Comparison of ENCODE assay signal across 10 cellular contexts in the genomic region with DNA sequence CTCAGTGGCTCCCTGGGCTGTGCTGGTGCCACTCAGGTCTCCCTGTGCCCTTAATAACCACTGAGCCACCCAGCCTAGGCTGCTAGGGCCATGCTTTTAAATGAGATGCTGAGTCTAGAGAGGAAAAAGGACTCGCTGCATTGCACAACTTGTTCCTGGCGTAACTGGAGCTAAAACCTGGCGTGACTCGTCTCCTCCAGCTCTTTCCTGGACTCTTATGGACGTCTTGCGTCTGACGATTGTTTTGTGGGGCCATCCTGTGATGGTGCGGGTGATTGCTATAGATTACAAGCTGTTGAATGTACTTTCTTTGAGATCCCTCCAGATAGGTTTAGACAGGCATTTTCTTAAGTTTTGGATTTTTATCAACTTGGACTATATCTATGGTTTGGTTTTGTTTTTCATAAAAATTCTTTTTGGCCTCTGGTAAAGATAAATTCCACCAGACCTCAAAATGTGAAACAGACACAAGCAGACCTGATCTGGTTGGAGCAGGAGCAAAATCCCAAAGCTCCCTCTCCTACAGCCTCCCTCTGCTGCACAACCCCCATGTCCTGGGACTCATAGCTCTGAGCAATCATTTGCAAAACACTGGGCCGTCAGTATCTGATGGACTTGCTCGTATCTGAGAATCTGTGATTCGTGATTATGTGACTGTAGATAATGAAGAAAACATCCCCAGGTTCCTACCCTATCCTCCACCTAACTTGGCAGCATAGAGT.
DNase-seq lines count a peak whose midpoint lies in the region; ATAC-seq and TF ChIP-seq lines count a peak whose summit lies in the region.
"Had no signal": no experiment of that assay in that cellular context is flagged by ENCODE, and none has a peak within 500 bp of the region (broad histone marks: within the 10 kb centered on the region; RNA-seq: fewer than 3 reads in every experiment).

No MANE protein-coding gene starts in this region.

- no peaks in the 10 kb centered on the region for H3K27me3 Mint-ChIP-seq in progenitor cell of endocrine pancreas

- no peak overlapping the region for H3K27ac Mint-ChIP-seq in progenitor cell of endocrine pancreas
- H3K27ac Mint-ChIP-seq: activated B cell treated with CpG ODN at 0.5 μM for 24 hours had no signal

- no peaks in the 10 kb centered on the region for H3K4me1 ChIP-seq in parathyroid adenoma

- H2AFZ ChIP-seq in parathyroid adenoma: no peak overlapping the region

- H3K27ac ChIP-seq in parathyroid adenoma: peak overlapping the region; percentile 79

- H3K79me2 ChIP-seq in parathyroid adenoma: no peaks in the 10 kb centered on the region

- H3K4me2 ChIP-seq in parathyroid adenoma (ENCODE audit: low read length): no peak overlapping the region

- H3K36me3 ChIP-seq in parathyroid adenoma (ENCODE audit: control insufficient read depth, insufficient read depth, low read length): no peaks in the 10 kb centered on the region

- H3K4me3 Mint-ChIP-seq in progenitor cell of endocrine pancreas (ENCODE audit: low read depth): no peak overlapping the region
- H3K4me3 Mint-ChIP-seq: activated B cell treated with CpG ODN at 0.5 μM for 24 hours had no signal

- no peak overlapping the region for H3K9ac ChIP-seq in parathyroid adenoma

- peak overlapping the region; percentile 37 for H3K4me3 ChIP-seq in WI38 (ENCODE audit: low read depth, low read length)
- H3K4me3 ChIP-seq in fibroblast of villous mesenchyme (ENCODE audit: low read depth, low read length): no peak overlapping the region
- no peak overlapping the region for H3K4me3 ChIP-seq in parathyroid adenoma (ENCODE audit: low read depth, low read length)

- H3K36me3 Mint-ChIP-seq in progenitor cell of endocrine pancreas (ENCODE audit: insufficient read depth): peaks cover 6% of the 10 kb centered on the region

- no peaks in the 10 kb centered on the region for H3K4me1 Mint-ChIP-seq in progenitor cell of endocrine pancreas (ENCODE audit: low read depth)

- H3K9me3 ChIP-seq in parathyroid adenoma (ENCODE audit: control insufficient read depth, low read length): no peaks in the 10 kb centered on the region

- ATAC-seq in HG03565 (IDR thresholded peaks at IDR 0.05; ENCODE audit: unreplicated experiment): no peak

- peaks cover 6% of the 10 kb centered on the region for H3K9me3 Mint-ChIP-seq in progenitor cell of endocrine pancreas (ENCODE audit: low read depth)
- H3K9me3 Mint-ChIP-seq: activated B cell treated with CpG ODN at 0.5 μM for 24 hours had no signal

- DNase-seq in AG08396 (ENCODE audit: low spot score) (peak; percentile 57), fibroblast of villous mesenchyme (ENCODE audit: low read depth) (peak; percentile 96), UCSD-AML1 (lab: John Stamatoyannopoulos, UW; ENCODE audit: unreplicated experiment) (no peak), progenitor cell of endocrine pancreas (ENCODE audit: low spot score, unreplicated experiment) (no peak)
- DNase-seq in stimulated activated CD4-positive, alpha-beta T cell treated with anti-CD3 and anti-CD28 coated beads, Interleukin-4, amount 100 ng/mL, for 4 hours: no peak
- DNase-seq: activated B cell treated with CpG ODN at 0.5 μM for 24 hours, NCI-H510A treated with DMSO at 0.1 percent for 48 hours had no signal

- H3K27me3 ChIP-seq in parathyroid adenoma (ENCODE audit: control insufficient read depth, insufficient read depth, low read length): no peaks in the 10 kb centered on the region

- TF ChIP-seq CTCF in WI38 (IDR thresholded peaks at IDR 0.05; ENCODE audit: low read depth, low read length) (no peak), fibroblast of villous mesenchyme (IDR thresholded peaks at IDR 0.05; ENCODE audit: insufficient read depth, low read depth, low read length) (no peak), parathyroid adenoma (IDR thresholded peaks at IDR 0.05) (no peak), progenitor cell of endocrine pancreas (IDR thresholded peaks at IDR 0.05; ENCODE audit: unreplicated experiment) (no peak)

Comparison
In these comparisons a context has a peak if more than half of its experiments do, and no peak if none do; other contexts are left out.
1. DNase-seq: peak in AG08396 (single experiment) and fibroblast of villous mesenchyme (single experiment); none in stimulated activated CD4-positive, alpha-beta T cell treated with anti-CD3 and anti-CD28 coated beads, Interleukin-4, amount 100 ng/mL, for 4 hours (0 of 2), UCSD-AML1 (single experiment) and progenitor cell of endocrine pancreas (single experiment).